Comparison of ENCODE assay signal across 14 cellular contexts in genomic region chr2:233831861-233832260, GRCh38. TPM values are rescaled to one million over a fixed set of nuclear protein-coding genes. Genes with fewer than 3 reads are reported as not detected.
DNase-seq lines count a peak whose midpoint lies in the region; ATAC-seq, FAIRE-seq and TF ChIP-seq lines count a peak whose summit lies in the region.
"Had no signal": no experiment of that assay in that cellular context is flagged by ENCODE, and none has a peak within 500 bp of the region (broad histone marks: within the 10 kb centered on the region; RNA-seq: fewer than 3 reads in every experiment).

No MANE protein-coding gene starts in this region.

- POLR2A ChIA-PET in A549 (lab: Yijun Ruan, JAX), result interaction anchor here (0.8 to 2.0 kb wide), 4 partner anchors 68 to 417 kb away, joined by 4 to 11 read pairs (median 8); no protein-coding TSS in a partner anchor
- POLR2A ChIA-PET in AG04450 (lab: Yijun Ruan, JAX), result no interaction called here

- H3K4me2 ChIP-seq in A549, result peak overlapping the region; percentile 44

- no peak for FAIRE-seq in A549 (lab: Jason Lieb, UNC)

- DNase-seq in A549 (ENCODE audit: low read depth in 1 of 2, low spot score in 1 of 2) (no peak), AG04450 (ENCODE audit: low read depth, low spot score) (no peak), SK-N-MC (ENCODE audit: low read depth, low spot score) (no peak), mesenteric fat pad (ENCODE audit: low spot score) (peak; percentile 24), amygdala (lab: John Stamatoyannopoulos, UW) (no peak), cortex of kidney (lab: John Stamatoyannopoulos, UW) (no peak), HUDEP-2 (lab: John Stamatoyannopoulos, UW; ENCODE audit: unreplicated experiment in 76 of 76) (no peak)
- DNase-seq: COR-L47, DMS53, NCI-H2081 treated with DMSO at 0.1 percent for 48 hours, NCI-H524 had no signal

- peaks cover 66% of the 10 kb centered on the region for H3K4me1 ChIP-seq in A549

- CTCF ChIA-PET in A549 (lab: Yijun Ruan, JAX) (interaction anchor here (0.7 to 4.8 kb wide), 30 partner anchors 11 to 561 kb away, joined by 3 to 83 read pairs (median 6); partner anchors contain the start of gene UGT1A1), AG04450 (lab: Charles Lee) (interaction anchor here (0.7 to 1.6 kb wide), 2 partner anchors 383 to 1285 kb away, joined by 3 to 19 read pairs; no protein-coding TSS in a partner anchor)

- WGBS in A549 (ENCODE audit: missing lambda C conversion rate), result 98% methylated on average over 6 of the region's 6 CpGs

- H3K4me3 ChIP-seq in A549 (no peak overlapping the region), AG04450 (ENCODE audit: low read depth, low read length) (no peak overlapping the region), SK-N-MC (no peak overlapping the region)

- TF ChIP-seq RAD21 in A549 (conservative IDR thresholded peaks at IDR 0.05 in 1 of 2, IDR thresholded peaks at IDR 0.05 in 1 of 2), result no peak

- H3K9ac ChIP-seq in SK-N-MC (ENCODE audit: insufficient read length), result no peak overlapping the region

- peaks cover 32% of the 10 kb centered on the region for H3K36me3 ChIP-seq in SK-N-MC (ENCODE audit: insufficient read depth, low read length)

- TF ChIP-seq CTCF in A549 (IDR thresholded peaks at IDR 0.05) (no peak), AG04450 (IDR thresholded peaks at IDR 0.05; ENCODE audit: low read depth, low read length) (no peak)

- H3K27me3 ChIP-seq in AG04450 (ENCODE audit: control insufficient read depth, insufficient read depth, low read length), result no peaks in the 10 kb centered on the region

- ATAC-seq in A549, result no peak

- TF ChIP-seq EP300 in A549 (IDR thresholded peaks at IDR 0.05), result no peak

- H3K9me3 ChIP-seq in A549 (no peaks in the 10 kb centered on the region), AG04450 (ENCODE audit: control insufficient read depth, insufficient read depth, low read length) (no peaks in the 10 kb centered on the region), SK-N-MC (ENCODE audit: low read depth, low read length) (no peaks in the 10 kb centered on the region)

- no peak for TF ChIP-seq POLR2A in A549 (IDR thresholded peaks at IDR 0.05; ENCODE audit: low read length)

- peak overlapping the region; percentile 91 to 93 for H3K27ac ChIP-seq in A549
- peak overlapping the region; percentile 57 for H3K27ac ChIP-seq in AG04450 (ENCODE audit: low read depth, low read length)
- peak overlapping the region; percentile 87 for H3K27ac ChIP-seq in SK-N-MC
- H3K27ac ChIP-seq: C4-2B had no signal

TF ChIP-seq in A549, 52 proteins besides CTCF, POLR2A, EP300 and RAD21:
- TF ChIP-seq FOSL2 (IDR thresholded peaks at IDR 0.05) (no peak), FOSL2 (CRISPR knock-in tag; IDR thresholded peaks at IDR 0.05) (no peak), ZFP36 (IDR thresholded peaks at IDR 0.05; ENCODE audit: borderline replicate concordance, partially characterized antibody) (peak; percentile 77)

RNA-seq across cellular contexts. Expression of gene HJURP, which starts 22.5 kb away (rescaled TPM):
- polyA plus RNA-seq in A549 (2011; rRNA removed) (111 and 119 TPM in 2 replicates), A549 (2017; fragmentation: RNase III; extraction: RNeasy Plus Mini Kit Qiagen cat#74134 plus additional on column Dnase treatment) (102 to 109 TPM (median 103 TPM) in 3 replicates), AG04450 (2011; rRNA removed) (11.3 and 12.2 TPM in 2 replicates)
- 118 and 128 TPM in 2 replicates for polyA plus RNA-seq in A549 (2012; cell fraction: cytosol; rRNA removed)
- 310 and 320 TPM in 2 replicates for polyA plus RNA-seq in A549 (2012; cell fraction: nucleus; rRNA removed)
- 230 and 268 TPM in 2 replicates for polyA minus RNA-seq in A549 (2011; rRNA and poly(A)+ RNA removed)
- 19.0 and 19.4 TPM in 2 replicates for polyA minus RNA-seq in AG04450 (2011; rRNA and poly(A)+ RNA removed)
- total RNA-seq in mesenteric fat pad, result 0.55 TPM

RNA-seq across cellular contexts. Expression of gene MROH2A, which starts 53.7 kb away (rescaled TPM):
- 0.63 and 0.71 TPM in 2 replicates for polyA plus RNA-seq in A549 (2011; rRNA removed)
- 0.25 and 0.26 TPM in 2 replicates for polyA plus RNA-seq in A549 (2012; cell fraction: cytosol; rRNA removed)
- polyA plus RNA-seq in A549 (2012; cell fraction: nucleus; rRNA removed), result 0.30 and 0.58 TPM in 2 replicates
- 0.04 to 0.28 TPM (median 0.10 TPM) in 3 replicates for polyA plus RNA-seq in A549 (2017; fragmentation: RNase III; extraction: RNeasy Plus Mini Kit Qiagen cat#74134 plus additional on column Dnase treatment)
- polyA minus RNA-seq in A549 (2011; rRNA and poly(A)+ RNA removed), result 0.54 TPM in 1 of 2 replicates, not detected in the other
- polyA plus RNA-seq in AG04450 (2011; rRNA removed), result not detected in 2 replicates
- polyA minus RNA-seq in AG04450 (2011; rRNA and poly(A)+ RNA removed), result not detected in 2 replicates
- not detected for total RNA-seq in mesenteric fat pad
- total RNA-seq: H9, RPMI7951 had no signal
